In genomic region chr4:156021298-156021697, GRCh38 we compare ENCODE assay signal across 2 cellular contexts.
TF ChIP-seq lines count a peak whose summit lies in the region.

No MANE protein-coding gene starts in this region.

TF ChIP-seq in GM23338, 12 proteins besides CTCF, POLR2A, EP300 and RAD21 (continued from another document):
- TF ChIP-seq ZNF462 (CRISPR knock-in tag; IDR thresholded peaks at IDR 0.05) (no peak), REST (IDR thresholded peaks at IDR 0.05; ENCODE audit: unreplicated experiment) (no peak), CREB1 (CRISPR knock-in tag; IDR thresholded peaks at IDR 0.05; ENCODE audit: low read depth) (no peak), EZH2 (IDR thresholded peaks at IDR 0.05; ENCODE audit: low read depth, unreplicated experiment) (no peak), POLR2AphosphoS5 (IDR thresholded peaks at IDR 0.05; ENCODE audit: low read depth) (no peak), ZNF114 (CRISPR knock-in tag; IDR thresholded peaks at IDR 0.05) (no peak), EZH2phosphoT487 (IDR thresholded peaks at IDR 0.05; ENCODE audit: unreplicated experiment) (no peak), STAT1 (IDR thresholded peaks at IDR 0.05; ENCODE audit: unreplicated experiment) (no peak), ETS1 (IDR thresholded peaks at IDR 0.05) (no peak), ZNF331 (CRISPR knock-in tag; IDR thresholded peaks at IDR 0.05; ENCODE audit: low read depth) (no peak), NANOG (IDR thresholded peaks at IDR 0.05; ENCODE audit: borderline replicate concordance) (no peak)

TF ChIP-seq in GM12878, 131 proteins besides CTCF, POLR2A, EP300 and RAD21:
- TF ChIP-seq E2F4 (IDR thresholded peaks at IDR 0.05; ENCODE audit: low read depth, low read length) (no peak), SPI1 (IDR thresholded peaks at IDR 0.05; ENCODE audit: borderline replicate concordance, insufficient read depth, low read depth, low read length) (0 out of 2 replicates have a peak, but pooled peaks have one; percentile 4), SMAD5 (IDR thresholded peaks at IDR 0.05; ENCODE audit: low read depth) (no peak)
